In genomic region chr3:123695731-123696640, GRCh38 we compare ENCODE assay signal across 10 cellular contexts.
A peak's percentile ranks its signal among the peaks of the same experiment; 100 is the strongest.
DNase-seq lines count a peak whose midpoint lies in the region; ATAC-seq and TF ChIP-seq lines count a peak whose summit lies in the region.
"Had no signal": no experiment of that assay in that cellular context is flagged by ENCODE, and none has a peak within 500 bp of the region (broad histone marks: within the 10 kb centered on the region; RNA-seq: fewer than 3 reads in every experiment).

No MANE protein-coding gene starts in this region.

- TF ChIP-seq CTCF in osteoblast (IDR thresholded peaks at IDR 0.05; ENCODE audit: extremely low read depth, low read depth, low read length) = no peak

- H3K4me1 ChIP-seq in right cardiac atrium (ENCODE audit: control insufficient read depth, insufficient read depth, low read length) (peaks cover 19% of the 10 kb centered on the region), esophagus (ENCODE audit: control insufficient read depth in 2 of 2, insufficient read depth in 2 of 2, low read length in 1 of 2) (peaks cover 3 to 4% of the 10 kb centered on the region in 2 donors), osteoblast (ENCODE audit: insufficient read depth, low read length) (peaks cover 28% of the 10 kb centered on the region)

- no peak overlapping the region for H3K4me2 ChIP-seq in osteoblast (ENCODE audit: insufficient read depth, low read length)

- WGBS in right cardiac atrium = 52% methylated on average over 14 of the region's 14 CpGs
- 55 to 63% methylated on average over 13 to 14 of the region's 14 CpGs for WGBS in esophagus, 2 donors

- H2AFZ ChIP-seq in osteoblast (ENCODE audit: low read length) = peak overlapping the region; percentile 22

- H3K9me3 ChIP-seq in right cardiac atrium (ENCODE audit: control insufficient read depth, low read length) = no peaks in the 10 kb centered on the region
- H3K9me3 ChIP-seq in esophagus (ENCODE audit: control insufficient read depth in 2 of 2, insufficient read depth in 1 of 2, low read depth in 1 of 2, low read length in 1 of 2) = no peaks in the 10 kb centered on the region
- no peaks in the 10 kb centered on the region for H3K9me3 ChIP-seq in osteoblast (ENCODE audit: low read depth, low read length)

- H3K4me3 ChIP-seq in right cardiac atrium (ENCODE audit: low read length) (no peak overlapping the region), esophagus (ENCODE audit: low read depth in 1 of 2, low read length in 2 of 2) (peak overlapping the region in 1 of 2 donors; percentile 50), osteoblast (ENCODE audit: insufficient read depth, low read length) (no peak overlapping the region)

- intact Hi-C loops in right cardiac atrium (cut with DNase I) = no loop called here
- intact Hi-C loops in Right ventricle myocardium inferior (cut with DNase I) = no loop called here

- ATAC-seq in right cardiac atrium (peak in 1 of 2 donors; percentile 11), Right ventricle myocardium inferior (no peak), GM18907 (IDR thresholded peaks at IDR 0.05; ENCODE audit: unreplicated experiment) (no peak)

- H3K79me2 ChIP-seq in osteoblast (ENCODE audit: insufficient read depth, low read length) = peaks cover 18% of the 10 kb centered on the region

- no peaks in the 10 kb centered on the region for H3K36me3 ChIP-seq in esophagus (ENCODE audit: control insufficient read depth in 2 of 2, insufficient read depth in 2 of 2, low read length in 1 of 2)
- H3K36me3 ChIP-seq in osteoblast (ENCODE audit: insufficient read depth, low read length) = peaks cover 78% of the 10 kb centered on the region

- no peaks in the 10 kb centered on the region for H4K20me1 ChIP-seq in osteoblast (ENCODE audit: insufficient read depth, low read length)

- DNase-seq in right cardiac atrium (no peak), Right ventricle myocardium inferior (ENCODE audit: missing footprints) (no peak), osteoblast (ENCODE audit: insufficient read length, low spot score, missing footprints) (no peak), NCI-H1105 treated with DMSO at 0.1 percent for 48 hours (lab: John Stamatoyannopoulos, UW) (no peak), EL (no peak)
- DNase-seq in NK-92 treated with Interleukin-12 subunit alpha and Interleukin-12 subunit beta, amount 100 ng/mL, for 24 hours (lab: John Stamatoyannopoulos, UW) = no peak
- DNase-seq: NCI-H1092, NCI-H526 treated with DMSO at 0.1 percent for 48 hours had no signal

- H3K27me3 ChIP-seq in right cardiac atrium (ENCODE audit: control insufficient read depth, insufficient read depth) (no peaks in the 10 kb centered on the region), esophagus (ENCODE audit: control insufficient read depth in 1 of 2, insufficient read depth in 2 of 2, low read length in 2 of 2) (no peaks in the 10 kb centered on the region), osteoblast (ENCODE audit: insufficient read depth, low read length) (no peaks in the 10 kb centered on the region)

- H3K27ac ChIP-seq in right cardiac atrium (ENCODE audit: low read length) = peak overlapping the region; percentile 40
- peak overlapping the region; percentile 39 to 58 for H3K27ac ChIP-seq in esophagus (ENCODE audit: low read depth in 2 of 2, low read length in 1 of 2)
- H3K27ac ChIP-seq in osteoblast (ENCODE audit: low read depth, low read length) = peak overlapping the region; percentile 60
